In genomic region chr13:87376081-87376480, GRCh38 we compare ENCODE assay signal across 21 cellular contexts.
"Had no signal": no experiment of that assay in that cellular context is flagged by ENCODE, and none has a peak within 500 bp of the region (broad histone marks: within the 10 kb centered on the region; RNA-seq: fewer than 3 reads in every experiment).

No MANE protein-coding gene starts in this region.

- H3K4me3 Mint-ChIP-seq: activated CD8-positive, alpha-beta memory T cell treated with anti-CD3 and anti-CD28 coated beads, Interleukin-2, amount 10 ng/mL, durations not matched to agents 7 days and 5 days; activated naive CD8-positive, alpha-beta T cell treated with anti-CD3 and anti-CD28 coated beads for 36 hours; activated T-cell treated with anti-CD3 and anti-CD28 coated beads, Interleukin-2, amount 50 U/mL, for 4 hours; natural killer cell; stimulated activated effector memory CD8-positive, alpha-beta T cell treated with anti-CD3 and anti-CD28 coated beads, Interleukin-12 subunit alpha, Interleukin-12 subunit beta, amount 100 ng/mL, for 72 hours; T-helper 2 cell treated with Interferon-gamma antibody and Interleukin-4, amounts not matched to agents 5 μg/mL and 100 μg/mL, for 36 hours had no signal

- H3K27me3 Mint-ChIP-seq: activated CD8-positive, alpha-beta memory T cell treated with anti-CD3 and anti-CD28 coated beads, Interleukin-2, amount 10 ng/mL, durations not matched to agents 7 days and 5 days; activated naive CD8-positive, alpha-beta T cell treated with anti-CD3 and anti-CD28 coated beads for 36 hours; progenitor cell of endocrine pancreas had no signal

- H3K4me3 ChIP-seq: cardiac muscle cell, gastrocnemius medialis, hepatocyte, lower lobe of right lung, mucosa of descending colon, right lobe of liver, tibial artery had no signal

- H3K36me3 Mint-ChIP-seq: activated CD8-positive, alpha-beta memory T cell treated with anti-CD3 and anti-CD28 coated beads, Interleukin-2, amount 10 ng/mL, durations not matched to agents 7 days and 5 days; activated naive CD8-positive, alpha-beta T cell treated with anti-CD3 and anti-CD28 coated beads for 36 hours; stimulated activated effector memory CD8-positive, alpha-beta T cell treated with anti-CD3 and anti-CD28 coated beads, Interleukin-12 subunit alpha, Interleukin-12 subunit beta, amount 100 ng/mL, for 72 hours had no signal

- DNase-seq: activated CD4-positive, alpha-beta T cell treated with anti-CD3 and anti-CD28 coated beads, Interleukin-2, amount 50 U/mL, for 48 hours; activated CD8-positive, alpha-beta memory T cell treated with anti-CD3 and anti-CD28 coated beads, Interleukin-2, amount 10 ng/mL, durations not matched to agents 7 days and 5 days; activated gamma-delta T cell; activated naive CD8-positive, alpha-beta T cell treated with anti-CD3 and anti-CD28 coated beads for 36 hours; activated T-cell treated with anti-CD3 and anti-CD28 coated beads, Interleukin-2, amount 50 U/mL, for 4 hours; aorta; gastrocnemius medialis; left cardiac atrium; lower lobe of right lung; mucosa of descending colon; natural killer cell; nucleus accumbens; right lobe of liver; tibial artery had no signal

- H3K4me1 Mint-ChIP-seq: activated CD8-positive, alpha-beta memory T cell treated with anti-CD3 and anti-CD28 coated beads, Interleukin-2, amount 10 ng/mL, durations not matched to agents 7 days and 5 days; activated naive CD8-positive, alpha-beta T cell treated with anti-CD3 and anti-CD28 coated beads for 36 hours; natural killer cell; stimulated activated effector memory CD8-positive, alpha-beta T cell treated with anti-CD3 and anti-CD28 coated beads, Interleukin-12 subunit alpha, Interleukin-12 subunit beta, amount 100 ng/mL, for 72 hours had no signal

- FAIRE-seq: colon, endothelial cell of umbilical vein had no signal

- H3K27ac Mint-ChIP-seq: activated CD8-positive, alpha-beta memory T cell treated with anti-CD3 and anti-CD28 coated beads, Interleukin-2, amount 10 ng/mL, durations not matched to agents 7 days and 5 days; activated naive CD8-positive, alpha-beta T cell treated with anti-CD3 and anti-CD28 coated beads for 36 hours; natural killer cell; progenitor cell of endocrine pancreas; stimulated activated effector memory CD8-positive, alpha-beta T cell treated with anti-CD3 and anti-CD28 coated beads, Interleukin-12 subunit alpha, Interleukin-12 subunit beta, amount 100 ng/mL, for 72 hours; T-helper 2 cell treated with Interferon-gamma antibody and Interleukin-4, amounts not matched to agents 5 μg/mL and 100 μg/mL, for 36 hours had no signal
